ENCODE assay signal across 8 cellular contexts in genomic region chr2:111412841-111413650, GRCh38.
DNase-seq lines count a peak whose midpoint lies in the region; ATAC-seq and TF ChIP-seq lines count a peak whose summit lies in the region.
"Not testable (repeated sequence)": the region's sequence is repeated elsewhere in the genome, so short reads cannot be mapped to it uniquely, and the experiment has no call there.

No MANE protein-coding gene starts in this region.

- H3K27ac ChIP-seq in CD8-positive, alpha-beta T cell (ENCODE audit: low read depth, low read length): not testable (repeated sequence)

- not testable (repeated sequence) for H3K4me3 ChIP-seq in CD8-positive, alpha-beta T cell (ENCODE audit: low read depth, low read length)

- not testable (repeated sequence) for H3K27me3 ChIP-seq in CD8-positive, alpha-beta T cell (ENCODE audit: insufficient read depth, low read length)

- POLR2A ChIA-PET in CD8-positive, alpha-beta T cell (lab: Charles Lee): not testable (repeated sequence)

- peak; percentile 18 for ATAC-seq in CD8-positive, alpha-beta T cell
- ATAC-seq in activated CD4-positive, CD25-positive, alpha-beta regulatory T cell treated with anti-CD3 and anti-CD28 coated beads, Interleukin-2, amount 50 U/mL, for 24 hours: peak; percentile 18 to 29
- peak; percentile 41 to 49 for ATAC-seq in activated T-cell treated with anti-CD3 and anti-CD28 coated beads, Interleukin-2, amount 50 U/mL, for 72 hours (replicated peaks in 1 of 2)
- not testable (repeated sequence) for ATAC-seq in activated naive CD8-positive, alpha-beta T cell treated with anti-CD3 and anti-CD28 coated beads, Interleukin-2, amount 50 U/mL, for 24 hours
- ATAC-seq in natural killer cell treated with Interleukin-12 subunit alpha and Interleukin-12 subunit beta and Interleukin-15 and Interleukin-18, amount 100 ng/mL, for 72 hours: peak; percentile 66 to 69

- peak overlapping the region; percentile 57 for H3K27ac Mint-ChIP-seq in CD8-positive, alpha-beta T cell
- H3K27ac Mint-ChIP-seq in activated T-cell treated with anti-CD3 and anti-CD28 coated beads, Interleukin-2, amount 50 U/mL, for 72 hours: not testable (repeated sequence)
- H3K27ac Mint-ChIP-seq in activated naive CD8-positive, alpha-beta T cell treated with anti-CD3 and anti-CD28 coated beads, Interleukin-2, amount 50 U/mL, for 24 hours: peak overlapping the region; percentile 67
- peak overlapping the region in 1 of 2 donors; percentile 49 for H3K27ac Mint-ChIP-seq in natural killer cell treated with Interleukin-12 subunit alpha and Interleukin-12 subunit beta and Interleukin-15 and Interleukin-18, amount 100 ng/mL, for 72 hours
- peak overlapping the region; percentile 79 for H3K27ac Mint-ChIP-seq in stimulated activated naive CD8-positive, alpha-beta T cell treated with anti-CD3 and anti-CD28 coated beads, Interleukin-15, Interleukin-2, amounts not matched to agents 100 ng/mL and 50 ng/mL, for 24 hours

- not testable (repeated sequence) for H3K4me1 ChIP-seq in CD8-positive, alpha-beta T cell (ENCODE audit: insufficient read depth, low read length)

- not testable (repeated sequence) for H3K9me3 ChIP-seq in CD8-positive, alpha-beta T cell (ENCODE audit: low read length)

- CTCF ChIA-PET in CD8-positive, alpha-beta T cell (lab: Charles Lee): not testable (repeated sequence)

- DNase-seq in CD8-positive, alpha-beta T cell; activated naive CD8-positive, alpha-beta T cell treated with anti-CD3 and anti-CD28 coated beads, Interleukin-2, amount 50 U/mL, for 24 hours; natural killer cell treated with Interleukin-12 subunit alpha and Interleukin-12 subunit beta and Interleukin-15 and Interleukin-18, amount 100 ng/mL, for 72 hours (ENCODE audit: low spot score): not testable (repeated sequence)
- DNase-seq in activated T-cell treated with anti-CD3 and anti-CD28 coated beads, Interleukin-2, amount 50 U/mL, for 72 hours: peak in 1 of 2 donors; percentile 16
- DNase-seq in dermis blood vessel endothelial cell: peak; percentile 45
- peak; percentile 27 for DNase-seq in islet precursor cell

- not testable (repeated sequence) for H3K27me3 Mint-ChIP-seq in CD8-positive, alpha-beta T cell (ENCODE audit: low read depth); activated T-cell treated with anti-CD3 and anti-CD28 coated beads, Interleukin-2, amount 50 U/mL, for 72 hours (ENCODE audit: low read depth); activated naive CD8-positive, alpha-beta T cell treated with anti-CD3 and anti-CD28 coated beads, Interleukin-2, amount 50 U/mL, for 24 hours; natural killer cell treated with Interleukin-12 subunit alpha and Interleukin-12 subunit beta and Interleukin-15 and Interleukin-18, amount 100 ng/mL, for 72 hours; stimulated activated naive CD8-positive, alpha-beta T cell treated with anti-CD3 and anti-CD28 coated beads, Interleukin-15, Interleukin-2, amounts not matched to agents 100 ng/mL and 50 ng/mL, for 24 hours

- intact Hi-C loops in CD8-positive, alpha-beta T cell (cut with DNase I, micrococcal nuclease): not testable (repeated sequence)

- TF ChIP-seq CTCF in CD8-positive, alpha-beta T cell (IDR thresholded peaks at IDR 0.05): not testable (repeated sequence)

- H3K4me3 Mint-ChIP-seq in CD8-positive, alpha-beta T cell; activated naive CD8-positive, alpha-beta T cell treated with anti-CD3 and anti-CD28 coated beads, Interleukin-2, amount 50 U/mL, for 24 hours; stimulated activated naive CD8-positive, alpha-beta T cell treated with anti-CD3 and anti-CD28 coated beads, Interleukin-15, Interleukin-2, amounts not matched to agents 100 ng/mL and 50 ng/mL, for 24 hours: not testable (repeated sequence)
- peak overlapping the region; percentile 10 to 17 for H3K4me3 Mint-ChIP-seq in activated T-cell treated with anti-CD3 and anti-CD28 coated beads, Interleukin-2, amount 50 U/mL, for 72 hours
- peak overlapping the region; percentile 22 for H3K4me3 Mint-ChIP-seq in natural killer cell treated with Interleukin-12 subunit alpha and Interleukin-12 subunit beta and Interleukin-15 and Interleukin-18, amount 100 ng/mL, for 72 hours

- not testable (repeated sequence) for H3K36me3 Mint-ChIP-seq in CD8-positive, alpha-beta T cell; activated T-cell treated with anti-CD3 and anti-CD28 coated beads, Interleukin-2, amount 50 U/mL, for 72 hours (ENCODE audit: insufficient read depth in 2 of 2); activated naive CD8-positive, alpha-beta T cell treated with anti-CD3 and anti-CD28 coated beads, Interleukin-2, amount 50 U/mL, for 24 hours (ENCODE audit: low read depth); natural killer cell treated with Interleukin-12 subunit alpha and Interleukin-12 subunit beta and Interleukin-15 and Interleukin-18, amount 100 ng/mL, for 72 hours; stimulated activated naive CD8-positive, alpha-beta T cell treated with anti-CD3 and anti-CD28 coated beads, Interleukin-15, Interleukin-2, amounts not matched to agents 100 ng/mL and 50 ng/mL, for 24 hours (ENCODE audit: low read depth)

- not testable (repeated sequence) for H3K36me3 ChIP-seq in CD8-positive, alpha-beta T cell (ENCODE audit: insufficient read depth, low read length)

- H3K4me1 Mint-ChIP-seq in CD8-positive, alpha-beta T cell (ENCODE audit: low read depth); activated T-cell treated with anti-CD3 and anti-CD28 coated beads, Interleukin-2, amount 50 U/mL, for 72 hours (ENCODE audit: low read depth): not testable (repeated sequence)
- H3K4me1 Mint-ChIP-seq in activated naive CD8-positive, alpha-beta T cell treated with anti-CD3 and anti-CD28 coated beads, Interleukin-2, amount 50 U/mL, for 24 hours: peaks cover 23% of the 10 kb centered on the region
- peaks cover 5 to 12% of the 10 kb centered on the region in 2 donors for H3K4me1 Mint-ChIP-seq in natural killer cell treated with Interleukin-12 subunit alpha and Interleukin-12 subunit beta and Interleukin-15 and Interleukin-18, amount 100 ng/mL, for 72 hours (ENCODE audit: low read depth in 2 of 2)
- peaks cover 24% of the 10 kb centered on the region for H3K4me1 Mint-ChIP-seq in stimulated activated naive CD8-positive, alpha-beta T cell treated with anti-CD3 and anti-CD28 coated beads, Interleukin-15, Interleukin-2, amounts not matched to agents 100 ng/mL and 50 ng/mL, for 24 hours (ENCODE audit: low read depth)

- H3K9me3 Mint-ChIP-seq in CD8-positive, alpha-beta T cell; activated T-cell treated with anti-CD3 and anti-CD28 coated beads, Interleukin-2, amount 50 U/mL, for 72 hours; activated naive CD8-positive, alpha-beta T cell treated with anti-CD3 and anti-CD28 coated beads, Interleukin-2, amount 50 U/mL, for 24 hours; natural killer cell treated with Interleukin-12 subunit alpha and Interleukin-12 subunit beta and Interleukin-15 and Interleukin-18, amount 100 ng/mL, for 72 hours; stimulated activated naive CD8-positive, alpha-beta T cell treated with anti-CD3 and anti-CD28 coated beads, Interleukin-15, Interleukin-2, amounts not matched to agents 100 ng/mL and 50 ng/mL, for 24 hours: not testable (repeated sequence)
